ENCODE assay signal across 12 cellular contexts in genomic region chr1:1894354-1895049, GRCh38. TPM values are rescaled to one million over a fixed set of nuclear protein-coding genes. Genes with fewer than 3 reads are reported as not detected.
A peak's percentile ranks its signal among the peaks of the same experiment; 100 is the strongest.
DNase-seq lines count a peak whose midpoint lies in the region; ATAC-seq, FAIRE-seq and TF ChIP-seq lines count a peak whose summit lies in the region.
"Had no signal": no experiment of that assay in that cellular context is flagged by ENCODE, and none has a peak within 500 bp of the region (broad histone marks: within the 10 kb centered on the region; RNA-seq: fewer than 3 reads in every experiment).

No MANE protein-coding gene starts in this region.

- H3K4me1 Mint-ChIP-seq in activated T-cell treated with anti-CD3 and anti-CD28 coated beads, Interleukin-2, amount 50 U/mL, for 4 hours (ENCODE audit: low read depth) = peaks cover 28% of the 10 kb centered on the region
- peaks cover 20% of the 10 kb centered on the region for H3K4me1 Mint-ChIP-seq in endothelial cell (ENCODE audit: unreplicated experiment)

- no peaks in the 10 kb centered on the region; the same call in 1 of the 2 replicates for H3K36me3 ChIP-seq in SK-N-MC (ENCODE audit: insufficient read depth, low read length)

- H3K4me3 ChIP-seq in SK-N-MC = peak overlapping the region; percentile 29; the same call in 1 of the 2 replicates

- H3K36me3 Mint-ChIP-seq in activated T-cell treated with anti-CD3 and anti-CD28 coated beads, Interleukin-2, amount 50 U/mL, for 4 hours (ENCODE audit: insufficient read depth) = no peaks in the 10 kb centered on the region
- H3K36me3 Mint-ChIP-seq in endothelial cell (ENCODE audit: low read depth, unreplicated experiment) = no peaks in the 10 kb centered on the region

- no peak for ATAC-seq in activated T-cell treated with anti-CD3 and anti-CD28 coated beads, Interleukin-2, amount 50 U/mL, for 4 hours
- ATAC-seq in left lobe of liver (peak; percentile 42), esophagus mucosa (no peak)

- no peaks in the 10 kb centered on the region for H3K9me3 ChIP-seq in SK-N-MC (ENCODE audit: low read depth, low read length)

- no peaks in the 10 kb centered on the region for H3K27me3 Mint-ChIP-seq in activated T-cell treated with anti-CD3 and anti-CD28 coated beads, Interleukin-2, amount 50 U/mL, for 4 hours (ENCODE audit: low read depth)
- H3K27me3 Mint-ChIP-seq in endothelial cell (ENCODE audit: unreplicated experiment) = peaks cover 17% of the 10 kb centered on the region

- TF ChIP-seq CTCF in endothelial cell (IDR thresholded peaks at IDR 0.05; ENCODE audit: unreplicated experiment) = no peak

- peak overlapping the region; percentile 45 for H3K9ac ChIP-seq in SK-N-MC (ENCODE audit: insufficient read length)
- H3K9ac ChIP-seq: parathyroid adenoma had no signal

- H3K27ac ChIP-seq in SK-N-MC = 0 out of 2 replicates have a peak overlapping the region, but pooled peaks have one; percentile 25
- H3K27ac ChIP-seq in temporal lobe (ENCODE audit: low read depth, low read length) = peak overlapping the region; percentile 17
- H3K27ac ChIP-seq: parathyroid adenoma had no signal

- H3K9me3 Mint-ChIP-seq in activated T-cell treated with anti-CD3 and anti-CD28 coated beads, Interleukin-2, amount 50 U/mL, for 4 hours = no peaks in the 10 kb centered on the region
- no peaks in the 10 kb centered on the region for H3K9me3 Mint-ChIP-seq in endothelial cell (ENCODE audit: unreplicated experiment)
- H3K9me3 Mint-ChIP-seq: HFFc6 had no signal

- no peak for DNase-seq in activated T-cell treated with anti-CD3 and anti-CD28 coated beads, Interleukin-2, amount 50 U/mL, for 4 hours
- no peak for DNase-seq in activated T-cell treated with anti-CD3 and anti-CD28 coated beads, Interleukin-2, amount 50 U/mL, for 1 hour
- DNase-seq in SK-N-MC (ENCODE audit: low read depth, low spot score) (no peak), left lobe of liver (ENCODE audit: low spot score) (peak; percentile 67), endothelial cell (ENCODE audit: low spot score) (no peak), GM19239 (ENCODE audit: insufficient read length, low spot score) (no peak)
- DNase-seq: HFFc6, NCI-H524 had no signal

- peak overlapping the region; percentile 40 for H3K4me3 Mint-ChIP-seq in activated T-cell treated with anti-CD3 and anti-CD28 coated beads, Interleukin-2, amount 50 U/mL, for 4 hours
- H3K4me3 Mint-ChIP-seq in endothelial cell (ENCODE audit: unreplicated experiment) = no peak overlapping the region
- H3K4me3 Mint-ChIP-seq: HFFc6 had no signal

- no peak for FAIRE-seq in GM19239 (lab: Jason Lieb, UNC)

- no peak overlapping the region for H3K27ac Mint-ChIP-seq in endothelial cell (ENCODE audit: unreplicated experiment)
- H3K27ac Mint-ChIP-seq: HFFc6 had no signal

RNA-seq across cellular contexts. Expression of gene GNB1, which starts 3.6 kb away (rescaled TPM):
- total RNA-seq in activated T-cell treated with anti-CD3 and anti-CD28 coated beads, Interleukin-2, amount 50 U/mL, for 4 hours = 100 to 1,000 TPM; 354 to 395 (median 387) TPM
- total RNA-seq in left lobe of liver = 97.3 TPM
- 236 TPM for total RNA-seq in temporal lobe
- total RNA-seq in endothelial cell (ENCODE audit: unreplicated experiment) = 427 TPM
- total RNA-seq in esophagus mucosa = 148 TPM

RNA-seq across cellular contexts. Expression of gene CALML6, which starts 20.6 kb away (rescaled TPM):
- total RNA-seq in activated T-cell treated with anti-CD3 and anti-CD28 coated beads, Interleukin-2, amount 50 U/mL, for 4 hours = under 1 TPM; 0.38 to 0.61 (median 0.51) TPM
- total RNA-seq in left lobe of liver (1.4 TPM), temporal lobe (under 0.01 TPM), endothelial cell (ENCODE audit: unreplicated experiment) (0.64 TPM), esophagus mucosa (0.20 TPM)
- total RNA-seq: HT1080 had no signal

RNA-seq across cellular contexts. Expression of gene TMEM52, which starts 24.6 kb away (rescaled TPM):
- total RNA-seq in activated T-cell treated with anti-CD3 and anti-CD28 coated beads, Interleukin-2, amount 50 U/mL, for 4 hours = 1 to 10 TPM; 2.4 to 3.5 (median 2.5) TPM
- 11.3 TPM for total RNA-seq in left lobe of liver
- total RNA-seq in temporal lobe = 0.98 TPM
- 0.92 TPM for total RNA-seq in endothelial cell (ENCODE audit: unreplicated experiment)
- total RNA-seq in esophagus mucosa = 0.32 TPM
